In the genomic region with DNA sequence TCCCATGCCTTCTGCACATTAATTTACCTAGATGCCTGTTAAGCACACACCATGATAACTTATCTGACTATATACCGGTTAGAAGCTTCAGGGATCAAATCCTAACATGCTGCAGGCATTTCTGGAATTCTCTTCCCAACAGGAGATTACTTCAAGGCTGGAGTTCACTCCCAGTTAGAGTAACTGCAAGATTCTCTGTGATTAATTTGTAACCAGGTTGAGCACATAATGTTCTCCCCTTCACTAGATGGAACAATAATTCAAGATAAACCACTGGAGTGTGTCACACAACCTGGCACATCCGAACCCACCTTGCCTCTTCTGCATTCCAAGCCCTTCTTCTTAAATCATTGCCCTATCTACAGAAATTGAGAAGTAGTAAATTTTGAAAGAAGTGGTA, we compare ENCODE assay signal across 1 cellular context.
TF ChIP-seq lines count a peak whose summit lies in the region.

No MANE protein-coding gene starts in this region.

TF ChIP-seq in WTC11, 78 proteins besides CTCF, POLR2A, EP300 and RAD21 (continued from another document):
- TF ChIP-seq, protein P1, sequence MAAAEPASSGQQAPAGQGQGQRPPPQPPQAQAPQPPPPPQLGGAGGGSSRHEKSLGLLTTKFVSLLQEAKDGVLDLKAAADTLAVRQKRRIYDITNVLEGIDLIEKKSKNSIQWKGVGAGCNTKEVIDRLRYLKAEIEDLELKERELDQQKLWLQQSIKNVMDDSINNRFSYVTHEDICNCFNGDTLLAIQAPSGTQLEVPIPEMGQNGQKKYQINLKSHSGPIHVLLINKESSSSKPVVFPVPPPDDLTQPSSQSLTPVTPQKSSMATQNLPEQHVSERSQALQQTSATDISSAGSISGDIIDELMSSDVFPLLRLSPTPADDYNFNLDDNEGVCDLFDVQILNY (CRISPR knock-in tag; IDR thresholded peaks at IDR 0.05), result no peak
- TF ChIP-seq GRHL2 (CRISPR knock-in tag; IDR thresholded peaks at IDR 0.05; ENCODE audit: insufficient replicate concordance, severe bottlenecking) (no peak), NR3C1 (CRISPR knock-in tag; conservative IDR thresholded peaks at IDR 0.05; ENCODE audit: low read depth) (no peak)
